In genomic region chr4:15186149-15186548, GRCh38 we compare ENCODE assay signal across 22 cellular contexts.
DNase-seq lines count a peak whose midpoint lies in the region; TF ChIP-seq lines count a peak whose summit lies in the region.
"Had no signal": no experiment of that assay in that cellular context is flagged by ENCODE, and none has a peak within 500 bp of the region (broad histone marks: within the 10 kb centered on the region; RNA-seq: fewer than 3 reads in every experiment).

No MANE protein-coding gene starts in this region.

- no peak overlapping the region for H4K8ac ChIP-seq in mesendoderm (ENCODE audit: low read depth, low read length)

- no peak overlapping the region for H4K5ac ChIP-seq in mesendoderm (ENCODE audit: low read length)

- H3K36me3 ChIP-seq in GM23248 (ENCODE audit: low read depth) (no peaks in the 10 kb centered on the region), brain microvascular endothelial cell (replicated peaks) (no peaks in the 10 kb centered on the region), mesendoderm (ENCODE audit: control insufficient read depth, insufficient read depth, low read length) (no peaks in the 10 kb centered on the region)
- H3K36me3 ChIP-seq: heart left ventricle, sigmoid colon, WERI-Rb-1 had no signal

- CTCF ChIA-PET in GM10248 (lab: Yijun Ruan, JAX): interaction anchor here (1.0 to 1.3 kb wide), 3 partner anchors 10 to 39 kb away, joined by 3 read pairs; no protein-coding TSS in a partner anchor

- in situ Hi-C loops in GM23248 (cut with MboI): no loop called here
- in situ Hi-C loops in brain microvascular endothelial cell (cut with HindIII; ENCODE audit: low pct_ligation_motif_present, low sequenced_read_pairs): no loop called here

- H3K23ac ChIP-seq in mesendoderm (ENCODE audit: low read length): no peak overlapping the region

- H3K79me1 ChIP-seq in mesendoderm (ENCODE audit: low read length): no peaks in the 10 kb centered on the region

- H3K18ac ChIP-seq in mesendoderm (ENCODE audit: low read length): no peak overlapping the region

- H2BK5ac ChIP-seq in mesendoderm (ENCODE audit: low read length): no peak overlapping the region

- peaks cover 18% of the 10 kb centered on the region for H3K4me1 ChIP-seq in GM23248 (ENCODE audit: insufficient read depth)
- H3K4me1 ChIP-seq in mesendoderm (ENCODE audit: control insufficient read depth, low read depth, low read length): no peaks in the 10 kb centered on the region
- H3K4me1 ChIP-seq: parathyroid adenoma, sigmoid colon had no signal

- peak; percentile 44 for DNase-seq in AG08396 (ENCODE audit: low spot score)
- peak; percentile 75 for DNase-seq in GM23248
- peak; percentile 96 for DNase-seq in brain microvascular endothelial cell
- DNase-seq in mesendoderm: peak; percentile 41
- no peak for DNase-seq in activated effector memory CD4-positive, alpha-beta T cell treated with Interleukin-2 at 50 U/mL for 16 hours
- DNase-seq in GM10248 (ENCODE audit: extremely low spot score): no peak
- DNase-seq in NCI-H510A (lab: John Stamatoyannopoulos, UW): no peak
- DNase-seq: activated CD4-positive, alpha-beta T cell treated with anti-CD3 and anti-CD28 coated beads, Interleukin-2, amount 10 ng/mL, durations not matched to agents 7 days and 5 days; CD8-positive, alpha-beta memory T cell; DMS153; GF-D8; heart left ventricle; Karpas-422; midbrain; NCI-H1105; NCI-H2081; NCI-H526 treated with DMSO at 0.1 percent for 48 hours; sigmoid colon; WERI-Rb-1 had no signal

- no peak overlapping the region for H3K56ac ChIP-seq in mesendoderm (ENCODE audit: low read length)

- H3K27me3 ChIP-seq in GM23248 (replicated peaks; ENCODE audit: insufficient read depth) (0 out of 2 replicates have a peak, but pooled peaks cover 10% of the 10 kb centered on the region), brain microvascular endothelial cell (replicated peaks) (no peaks in the 10 kb centered on the region), mesendoderm (ENCODE audit: insufficient read depth, low read length, poor library complexity) (no peaks in the 10 kb centered on the region)
- H3K27me3 ChIP-seq: heart left ventricle, sigmoid colon had no signal

- H2AK5ac ChIP-seq in mesendoderm (ENCODE audit: low read length): no peak overlapping the region

- H3K9me2 ChIP-seq in GM23248 (ENCODE audit: insufficient read depth): no peaks in the 10 kb centered on the region

- H3K4me2 ChIP-seq in GM23248 (ENCODE audit: unreplicated experiment) (peak overlapping the region; percentile 59), mesendoderm (ENCODE audit: low read length) (no peak overlapping the region)

- no peak for TF ChIP-seq CTCF in brain microvascular endothelial cell (IDR thresholded peaks at IDR 0.05; ENCODE audit: low read depth, low read length, missing control alignments)
- no peak for TF ChIP-seq CTCF in GM10248 (IDR thresholded peaks at IDR 0.05; ENCODE audit: control extremely low read depth, extremely low read depth, low read depth, missing control alignments)

- no peak overlapping the region for H3K4ac ChIP-seq in mesendoderm (ENCODE audit: low read depth, low read length)

- 6 to 8% methylated on average over 5 of the region's 5 CpGs for WGBS in GM23248 (ENCODE audit: low coverage in 1 of 2, low lambda C conversion rate in 2 of 2, missing lambda C conversion rate in 2 of 2), 2 experiments
- no CpG with 5 or more reads among the region's 5 CpGs for WGBS in mesendoderm (ENCODE audit: extremely low coverage, insufficient coverage, low lambda C conversion rate)

- POLR2A ChIA-PET in GM10248 (lab: Yijun Ruan, JAX): no interaction called here

- H3K27ac ChIP-seq in GM23248: peak overlapping the region; percentile 37; the same call in 1 of the 2 replicates
- peak overlapping the region; percentile 79 for H3K27ac ChIP-seq in brain microvascular endothelial cell
- no peak overlapping the region for H3K27ac ChIP-seq in mesendoderm (ENCODE audit: low read depth, low read length)
- H3K27ac ChIP-seq: coronary artery, heart left ventricle, parathyroid adenoma, RWPE1, sigmoid colon, WERI-Rb-1 had no signal

- H2AFZ ChIP-seq in GM23248: no peak overlapping the region
- H2AFZ ChIP-seq: parathyroid adenoma had no signal

- H3F3A ChIP-seq in GM23248 (ENCODE audit: insufficient read depth): peaks cover 4% of the 10 kb centered on the region; the same call in 1 of the 2 replicates

- H3K4me3 ChIP-seq in GM23248: 0 out of 2 replicates have a peak overlapping the region, but pooled peaks have one; percentile 12
- no peak overlapping the region for H3K4me3 ChIP-seq in brain microvascular endothelial cell (ENCODE audit: low read depth, low read length)
- H3K4me3 ChIP-seq in mesendoderm (ENCODE audit: low read length): no peak overlapping the region
- H3K4me3 ChIP-seq: coronary artery, heart left ventricle, sigmoid colon had no signal

- H4K20me1 ChIP-seq in GM23248 (ENCODE audit: insufficient read depth): no peaks in the 10 kb centered on the region

- H3K79me2 ChIP-seq in GM23248 (ENCODE audit: insufficient read depth): no peaks in the 10 kb centered on the region
- H3K79me2 ChIP-seq in mesendoderm (ENCODE audit: control insufficient read depth, insufficient read depth, low read length): no peaks in the 10 kb centered on the region

- no peaks in the 10 kb centered on the region for H3K9me3 ChIP-seq in GM23248 (ENCODE audit: low read depth)
- H3K9me3 ChIP-seq: heart left ventricle, sigmoid colon had no signal

- H3K9ac ChIP-seq in GM23248 (no peak overlapping the region), mesendoderm (ENCODE audit: low read length) (no peak overlapping the region)
- H3K9ac ChIP-seq: parathyroid adenoma had no signal

- no peak overlapping the region for H2BK120ac ChIP-seq in mesendoderm (ENCODE audit: low read depth, low read length)

- H2BK15ac ChIP-seq in mesendoderm (replicated peaks; ENCODE audit: low read depth): no peak overlapping the region

Comparison
In these comparisons a context has a peak if more than half of its experiments do, and no peak if none do; other contexts are left out.
1. DNase-seq: peak in AG08396 (single experiment), GM23248 (single experiment), brain microvascular endothelial cell (single experiment) and mesendoderm (single experiment); none in activated effector memory CD4-positive, alpha-beta T cell treated with Interleukin-2 at 50 U/mL for 16 hours (single experiment), GM10248 (single experiment) and NCI-H510A (single experiment).